In the genomic region with DNA sequence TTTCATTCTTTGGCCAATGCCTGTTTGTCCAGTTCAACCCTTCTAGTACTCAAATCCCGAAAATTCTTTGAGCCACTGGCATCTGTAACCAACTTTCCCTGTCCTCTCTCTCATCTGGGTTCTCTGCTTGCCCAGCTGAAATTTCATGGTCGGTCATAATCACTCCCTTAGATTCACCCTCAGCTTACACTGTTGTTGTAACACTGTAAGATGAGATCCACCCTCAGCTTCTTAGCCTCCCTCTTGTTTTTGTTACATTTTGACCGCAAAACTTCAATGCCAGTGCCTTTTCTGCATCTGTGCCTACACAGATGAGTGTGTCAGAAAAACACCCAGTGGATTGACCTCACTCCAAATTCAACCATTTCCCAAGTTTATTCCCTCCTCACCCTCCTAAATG, we compare ENCODE assay signal across 5 cellular contexts.
"Had no signal": no experiment of that assay in that cellular context is flagged by ENCODE, and none has a peak within 500 bp of the region (broad histone marks: within the 10 kb centered on the region; RNA-seq: fewer than 3 reads in every experiment).

No MANE protein-coding gene starts in this region.

- H3K4me1 Mint-ChIP-seq: GM23338, H9 had no signal

- ATAC-seq: GM23338, K562 had no signal

- H3K4me2 ChIP-seq: GM23338 had no signal

- H2AFZ ChIP-seq: GM23338 had no signal

- H3K4me3 ChIP-seq: GM23338, K562 had no signal

- H3K4me3 Mint-ChIP-seq: GM23338, H9 had no signal

- H3K27ac Mint-ChIP-seq: GM23338, H9 had no signal

- DNase-seq: H9, HCEC 1CT, IMR-90 had no signal

- H3K9me3 Mint-ChIP-seq: GM23338, H9 had no signal
